ENCODE assay signal across 22 cellular contexts in the genomic region with DNA sequence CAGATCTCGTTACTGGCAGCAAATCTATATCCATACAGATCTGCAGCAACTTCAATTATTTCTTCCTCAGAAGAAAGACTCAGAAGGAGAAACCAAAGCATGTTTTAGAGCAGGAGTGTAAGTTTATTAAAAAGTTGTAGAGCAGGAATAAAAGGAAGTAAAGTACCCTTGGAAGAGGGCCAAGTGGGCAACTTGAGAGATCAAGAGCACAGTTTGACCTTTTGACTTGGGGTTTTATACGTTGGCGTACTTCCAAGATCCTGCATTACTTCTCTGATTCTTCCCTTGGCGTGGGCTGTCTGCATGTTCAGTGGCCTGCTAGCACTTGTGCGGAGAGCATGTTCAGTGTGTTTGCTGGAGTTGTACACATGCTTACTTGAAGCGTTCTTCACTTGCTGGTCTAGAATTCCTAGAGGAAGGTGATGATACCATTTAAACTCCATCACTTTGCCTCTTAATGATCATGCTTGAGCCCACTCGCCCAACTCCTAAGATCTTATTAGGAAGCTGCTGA.
DNase-seq lines count a peak whose midpoint lies in the region; ATAC-seq and TF ChIP-seq lines count a peak whose summit lies in the region.
"Had no signal": no experiment of that assay in that cellular context is flagged by ENCODE, and none has a peak within 500 bp of the region (broad histone marks: within the 10 kb centered on the region; RNA-seq: fewer than 3 reads in every experiment).

No MANE protein-coding gene starts in this region.

- H3K4me3 Mint-ChIP-seq in neural progenitor cell (no peak overlapping the region), endothelial cell (ENCODE audit: unreplicated experiment) (no peak overlapping the region)
- H3K4me3 Mint-ChIP-seq: CD8-positive, alpha-beta memory T cell had no signal

- no peak overlapping the region for H3K27ac ChIP-seq in neural progenitor cell
- H3K27ac ChIP-seq: BLaER1, GM23248, RWPE1 had no signal

- no peaks in the 10 kb centered on the region for H3K9me3 ChIP-seq in neural progenitor cell (ENCODE audit: low read depth)
- H3K9me3 ChIP-seq: BLaER1, MG63 had no signal

- peaks cover 6% of the 10 kb centered on the region for H3K9me3 Mint-ChIP-seq in neural progenitor cell
- H3K9me3 Mint-ChIP-seq in endothelial cell (ENCODE audit: unreplicated experiment), result no peaks in the 10 kb centered on the region

- no peak overlapping the region for H3K4me3 ChIP-seq in neural progenitor cell
- H3K4me3 ChIP-seq: BLaER1, GM23248, MG63 had no signal

- H3K79me2 ChIP-seq in neural progenitor cell (ENCODE audit: low read depth), result no peaks in the 10 kb centered on the region

- H3K27ac Mint-ChIP-seq in neural progenitor cell (no peak overlapping the region), endothelial cell (ENCODE audit: unreplicated experiment) (no peak overlapping the region)
- H3K27ac Mint-ChIP-seq: CD8-positive, alpha-beta memory T cell had no signal

- H3K36me3 Mint-ChIP-seq in neural progenitor cell (no peaks in the 10 kb centered on the region), endothelial cell (ENCODE audit: low read depth, unreplicated experiment) (no peaks in the 10 kb centered on the region)
- H3K36me3 Mint-ChIP-seq: CD8-positive, alpha-beta memory T cell had no signal

- H3K4me2 ChIP-seq in neural progenitor cell, result no peak overlapping the region
- H3K4me2 ChIP-seq: BLaER1 had no signal

- H3K4me1 ChIP-seq in neural progenitor cell, result no peaks in the 10 kb centered on the region
- H3K4me1 ChIP-seq: BLaER1 had no signal

- DNase-seq in HT-29 (ENCODE audit: low spot score), result peak; percentile 70
- peak; percentile 0 for DNase-seq in RPMI7951 (ENCODE audit: low read depth)
- DNase-seq in astrocyte of the hippocampus (ENCODE audit: low read depth, low spot score), result peak; percentile 3
- no peak for DNase-seq in neural progenitor cell (ENCODE audit: low spot score)
- DNase-seq in hepatic stellate cell (ENCODE audit: low spot score), result no peak
- DNase-seq in endothelial cell (ENCODE audit: low spot score), result no peak
- DNase-seq: CD8-positive, alpha-beta memory T cell; GF-D8; GM23248; HCEC 1CT; Kasumi-1; MG63; NCI-H1048; NCI-H1436; NCI-H2029; NCI-H2171 treated with DMSO at 0.1 percent for 48 hours; NCI-H446; NCI-H748 treated with DMSO at 0.1 percent for 48 hours; NK-92 treated with Interleukin-12 subunit alpha and Interleukin-12 subunit beta, amount 100 ng/mL, for 24 hours had no signal

- no peaks in the 10 kb centered on the region for H3F3A ChIP-seq in neural progenitor cell (ENCODE audit: low read depth)

- no peaks in the 10 kb centered on the region for H3K27me3 Mint-ChIP-seq in neural progenitor cell (ENCODE audit: insufficient read depth, low read depth)
- peaks cover 2% of the 10 kb centered on the region for H3K27me3 Mint-ChIP-seq in endothelial cell (ENCODE audit: unreplicated experiment)
- H3K27me3 Mint-ChIP-seq: CD8-positive, alpha-beta memory T cell had no signal

- H2AFZ ChIP-seq in neural progenitor cell (replicated peaks), result peak overlapping the region; percentile 13
- H2AFZ ChIP-seq: GM23248 had no signal

- TF ChIP-seq CTCF in neural progenitor cell (IDR thresholded peaks at IDR 0.05), result no peak
- no peak for TF ChIP-seq CTCF in endothelial cell (IDR thresholded peaks at IDR 0.05; ENCODE audit: unreplicated experiment)

- no peaks in the 10 kb centered on the region for H4K20me1 ChIP-seq in neural progenitor cell (ENCODE audit: low read depth)
- H4K20me1 ChIP-seq: BLaER1 had no signal

- ATAC-seq in HG03139 (IDR thresholded peaks at IDR 0.05; ENCODE audit: unreplicated experiment), result no peak

- no peaks in the 10 kb centered on the region for H3K36me3 ChIP-seq in neural progenitor cell
- H3K36me3 ChIP-seq: BLaER1, MG63 had no signal

- no peak overlapping the region for H3K9ac ChIP-seq in neural progenitor cell
- H3K9ac ChIP-seq: BLaER1, GM23248 had no signal

- H3K4me1 Mint-ChIP-seq in neural progenitor cell (no peaks in the 10 kb centered on the region), endothelial cell (ENCODE audit: unreplicated experiment) (no peaks in the 10 kb centered on the region)
- H3K4me1 Mint-ChIP-seq: CD8-positive, alpha-beta memory T cell had no signal

- H3K27me3 ChIP-seq in neural progenitor cell, result no peaks in the 10 kb centered on the region
- H3K27me3 ChIP-seq: BLaER1, MG63 had no signal

Comparison
In these comparisons a context has a peak if more than half of its experiments do, and no peak if none do; other contexts are left out.
1. DNase-seq: peak in HT-29 (single experiment), RPMI7951 (single experiment) and astrocyte of the hippocampus (single experiment); none in neural progenitor cell (single experiment), hepatic stellate cell (single experiment) and endothelial cell (single experiment).